8 cellular contexts compared by ENCODE assay signal in genomic region chr16:46390660-46391462, GRCh38.
DNase-seq lines count a peak whose midpoint lies in the region; ATAC-seq and TF ChIP-seq lines count a peak whose summit lies in the region.
"Not testable (repeated sequence)": the region's sequence is repeated elsewhere in the genome, so short reads cannot be mapped to it uniquely, and the experiment has no call there.

No MANE protein-coding gene starts in this region.

- H3K79me2 ChIP-seq in GM23338 (replicated peaks; ENCODE audit: insufficient read depth) = not testable (repeated sequence)

- H3F3A ChIP-seq in GM23338 (replicated peaks; ENCODE audit: low read depth) = not testable (repeated sequence)

- not testable (repeated sequence) for H3K9me2 ChIP-seq in GM23338 (ENCODE audit: insufficient read depth)

- H3K4me1 ChIP-seq in GM23338 (ENCODE audit: insufficient read depth) = not testable (repeated sequence)

- POLR2A ChIA-PET in MCF 10A (lab: Yijun Ruan, JAX) = not testable (repeated sequence)

- intact Hi-C loops in MCF 10A (cut with micrococcal nuclease) = not testable (repeated sequence)

- peak; percentile 12 for DNase-seq in GM23338 (ENCODE audit: low spot score)
- peak; percentile 31 for DNase-seq in RPMI8226
- peak; percentile 68 for DNase-seq in activated T-cell treated with anti-CD3 and anti-CD28 coated beads for 24 hours (ENCODE audit: low read depth)
- DNase-seq in MCF 10A (ENCODE audit: unreplicated experiment) = peak; percentile 8
- DNase-seq in fibroblast of villous mesenchyme (ENCODE audit: low read depth) = peak; percentile 15
- peak; percentile 82 to 86 for DNase-seq in memory B cell (ENCODE audit: low spot score in 2 of 2)
- DNase-seq in pons (ENCODE audit: low spot score) = peak; percentile 73
- peak; percentile 84 for DNase-seq in ureter (ENCODE audit: low spot score)

- H3K27me3 ChIP-seq in GM23338 (ENCODE audit: insufficient read depth) = not testable (repeated sequence)

- not testable (repeated sequence) for H3K27ac ChIP-seq in GM23338 (ENCODE audit: low read depth)

- H3K36me3 ChIP-seq in GM23338 (ENCODE audit: insufficient read depth) = peaks cover 10% of the 10 kb centered on the region

- not testable (repeated sequence) for H3K27ac Mint-ChIP-seq in GM23338; MCF 10A (ENCODE audit: low read depth, unreplicated experiment); memory B cell

- H3K4me1 Mint-ChIP-seq in GM23338; MCF 10A (ENCODE audit: insufficient read depth, unreplicated experiment); memory B cell: not testable (repeated sequence)

- H2AFZ ChIP-seq in GM23338 = not testable (repeated sequence)

- not testable (repeated sequence) for H3K4me3 ChIP-seq in GM23338; fibroblast of villous mesenchyme (ENCODE audit: low read depth, low read length)

- H3K4me3 Mint-ChIP-seq in GM23338; MCF 10A (ENCODE audit: unreplicated experiment); memory B cell: not testable (repeated sequence)

- TF ChIP-seq CTCF in GM23338 (conservative IDR thresholded peaks at IDR 0.05; ENCODE audit: low read depth in 2 of 2); MCF 10A (IDR thresholded peaks at IDR 0.05; ENCODE audit: unreplicated experiment); fibroblast of villous mesenchyme (IDR thresholded peaks at IDR 0.05; ENCODE audit: insufficient read depth, low read depth, low read length): not testable (repeated sequence)

- H3K36me3 Mint-ChIP-seq in GM23338 (ENCODE audit: low read depth) = peaks cover 21% of the 10 kb centered on the region
- not testable (repeated sequence) for H3K36me3 Mint-ChIP-seq in MCF 10A (ENCODE audit: insufficient read depth, unreplicated experiment); memory B cell

- CTCF ChIA-PET in MCF 10A (lab: Yijun Ruan, JAX) = not testable (repeated sequence)

- not testable (repeated sequence) for ATAC-seq in GM23338; memory B cell (ENCODE audit: low read depth)

- not testable (repeated sequence) for BruUV-seq in MCF 10A (replicated peaks; lab: Mats Ljungman, UMichigan)

- not testable (repeated sequence) for H3K4me2 ChIP-seq in GM23338

- H3K9me3 Mint-ChIP-seq in GM23338 = peaks cover 21% of the 10 kb centered on the region; the same call in 2 of the 3 replicates
- H3K9me3 Mint-ChIP-seq in MCF 10A (ENCODE audit: unreplicated experiment) = peaks cover 14% of the 10 kb centered on the region
- H3K9me3 Mint-ChIP-seq in memory B cell = peaks cover 13% of the 10 kb centered on the region

- H3K27me3 Mint-ChIP-seq in GM23338 (ENCODE audit: insufficient read depth, low read depth, poor library complexity); MCF 10A (ENCODE audit: insufficient read depth, unreplicated experiment); memory B cell: not testable (repeated sequence)

- not testable (repeated sequence) for H4K20me1 ChIP-seq in GM23338 (replicated peaks; ENCODE audit: insufficient read depth)

Comparison
In these comparisons a context has a peak if more than half of its experiments do, and no peak if none do; other contexts are left out.
1. DNase-seq: peak in every context shown above with its lines; median percentile 84 in memory B cell; 84 in ureter; 73 in pons; 68 in activated T-cell treated with anti-CD3 and anti-CD28 coated beads for 24 hours; 31 in RPMI8226; 15 in fibroblast of villous mesenchyme; 12 in GM23338; 8 in MCF 10A.